Comparison of ENCODE assay signal across 8 cellular contexts in the genomic region with DNA sequence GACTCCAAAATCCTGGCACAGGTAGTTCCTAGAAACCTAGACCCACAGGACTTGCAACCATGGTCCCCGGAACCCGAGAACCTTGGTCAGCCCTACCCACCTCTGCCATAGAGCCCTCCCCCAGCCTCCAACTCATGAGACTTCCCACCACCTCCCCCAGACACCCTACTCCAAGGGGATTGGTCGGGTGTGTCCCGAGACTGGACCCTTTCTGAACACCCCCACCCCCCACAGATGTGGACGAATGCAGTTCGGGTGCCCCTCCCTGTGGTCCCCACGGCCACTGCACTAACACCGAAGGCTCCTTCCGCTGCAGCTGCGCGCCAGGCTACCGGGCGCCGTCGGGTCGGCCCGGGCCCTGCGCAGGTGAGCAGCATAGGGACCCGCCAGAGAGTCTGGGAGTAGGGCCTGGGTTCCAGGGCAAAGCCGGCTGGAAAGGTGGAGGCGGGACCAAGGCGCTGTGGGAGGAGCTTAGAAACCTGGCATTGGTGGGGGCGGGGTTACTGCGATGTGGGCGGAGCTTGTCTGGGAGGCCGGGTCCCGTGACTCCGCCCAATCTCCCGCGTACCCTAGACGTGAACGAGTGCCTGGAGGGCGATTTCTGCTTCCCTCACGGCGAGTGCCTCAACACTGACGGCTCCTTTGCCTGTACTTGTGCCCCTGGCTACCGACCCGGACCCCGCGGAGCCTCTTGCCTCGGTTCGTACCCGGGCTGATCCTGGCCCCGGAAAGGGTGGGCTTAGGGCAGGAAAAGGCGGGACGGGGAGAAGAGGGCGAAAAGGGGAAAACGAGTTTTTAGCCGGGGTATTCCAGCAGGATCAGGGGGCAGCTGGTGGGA. TPM values are rescaled to one million over a fixed set of nuclear protein-coding genes. Genes with fewer than 3 reads are reported as not detected.
DNase-seq lines count a peak whose midpoint lies in the region; FAIRE-seq and TF ChIP-seq lines count a peak whose summit lies in the region.

No MANE protein-coding gene starts in this region.

- H3K36me3 ChIP-seq in Peyer's patch: no peaks in the 10 kb centered on the region

- H3K4me3 Mint-ChIP-seq in activated naive CD4-positive, alpha-beta T cell treated with anti-CD3 and anti-CD28 coated beads, Interleukin-2, amount 50 U/mL, for 24 hours: peak overlapping the region; percentile 100

- DNase-seq in GM18507 (ENCODE audit: extremely low spot score, insufficient read length, low read depth): no peak
- DNase-seq in Peyer's patch: peak; percentile 64 to 83 (median 83)
- DNase-seq in stimulated activated CD4-positive, alpha-beta T cell treated with anti-CD3 and anti-CD28 coated beads, Interleukin-2, amount 100 ng/mL, for 4 hours (ENCODE audit: low read depth): peak; percentile 79
- no peak for DNase-seq in hepatic stellate cell (ENCODE audit: low spot score)
- DNase-seq in AML-193 (lab: John Stamatoyannopoulos, UW): no peak
- DNase-seq in NCI-H128 (lab: John Stamatoyannopoulos, UW; ENCODE audit: unreplicated experiment): no peak

- no peak for TF ChIP-seq CTCF in Peyer's patch (IDR thresholded peaks at IDR 0.05)

- H3K27ac ChIP-seq in Peyer's patch: peak overlapping the region; percentile 81 to 98 (median 90)

- H3K9me3 ChIP-seq in Peyer's patch: no peaks in the 10 kb centered on the region
- H3K9me3 ChIP-seq in iPS-18c (ENCODE audit: control insufficient read depth, insufficient read depth, low read length): no peaks in the 10 kb centered on the region

- H3K4me3 ChIP-seq in Peyer's patch (peak overlapping the region; percentile 62 to 83 (median 64)), iPS-18c (ENCODE audit: insufficient read depth, low read depth, low read length) (peak overlapping the region; percentile 94)

- peak overlapping the region; percentile 98 for H3K27ac Mint-ChIP-seq in activated naive CD4-positive, alpha-beta T cell treated with anti-CD3 and anti-CD28 coated beads, Interleukin-2, amount 50 U/mL, for 24 hours

- peaks cover 0 to 18% (median 5%) of the 10 kb centered on the region in 4 donors for H3K4me1 ChIP-seq in Peyer's patch

- no peak for TF ChIP-seq POLR2A in Peyer's patch (IDR thresholded peaks at IDR 0.05)

- H3K4me1 Mint-ChIP-seq in activated naive CD4-positive, alpha-beta T cell treated with anti-CD3 and anti-CD28 coated beads, Interleukin-2, amount 50 U/mL, for 24 hours: peaks cover 59% of the 10 kb centered on the region

- no peaks in the 10 kb centered on the region for H3K27me3 Mint-ChIP-seq in activated naive CD4-positive, alpha-beta T cell treated with anti-CD3 and anti-CD28 coated beads, Interleukin-2, amount 50 U/mL, for 24 hours

- no peaks in the 10 kb centered on the region for H3K9me3 Mint-ChIP-seq in activated naive CD4-positive, alpha-beta T cell treated with anti-CD3 and anti-CD28 coated beads, Interleukin-2, amount 50 U/mL, for 24 hours

- no peaks in the 10 kb centered on the region for H3K27me3 ChIP-seq in Peyer's patch

- peaks cover 7% of the 10 kb centered on the region for H3K36me3 Mint-ChIP-seq in activated naive CD4-positive, alpha-beta T cell treated with anti-CD3 and anti-CD28 coated beads, Interleukin-2, amount 50 U/mL, for 24 hours

- FAIRE-seq in GM18507 (lab: Jason Lieb, UNC): peak; percentile 75

RNA-seq across cellular contexts. Expression of a gene that starts 11.9 kb away (rescaled TPM):
- total RNA-seq in Peyer's patch: 100 to 1,000 TPM; 164 to 484 (median 329) TPM

RNA-seq across cellular contexts. Expression of a gene that starts 36.4 kb away (rescaled TPM):
- total RNA-seq in Peyer's patch: 100 to 1,000 TPM in 2 of 4 donors, 10 to 100 TPM in 2; 73.4 to 121 (median 99.9) TPM

Comparison
In these comparisons a context has a peak if more than half of its experiments do, and no peak if none do; other contexts are left out.
1. DNase-seq: peak in Peyer's patch (3 of 3) and stimulated activated CD4-positive, alpha-beta T cell treated with anti-CD3 and anti-CD28 coated beads, Interleukin-2, amount 100 ng/mL, for 4 hours (single experiment); none in GM18507 (single experiment), hepatic stellate cell (single experiment), AML-193 (0 of 2) and NCI-H128 (single experiment).